ENCODE assay signal across 31 cellular contexts in the genomic region with DNA sequence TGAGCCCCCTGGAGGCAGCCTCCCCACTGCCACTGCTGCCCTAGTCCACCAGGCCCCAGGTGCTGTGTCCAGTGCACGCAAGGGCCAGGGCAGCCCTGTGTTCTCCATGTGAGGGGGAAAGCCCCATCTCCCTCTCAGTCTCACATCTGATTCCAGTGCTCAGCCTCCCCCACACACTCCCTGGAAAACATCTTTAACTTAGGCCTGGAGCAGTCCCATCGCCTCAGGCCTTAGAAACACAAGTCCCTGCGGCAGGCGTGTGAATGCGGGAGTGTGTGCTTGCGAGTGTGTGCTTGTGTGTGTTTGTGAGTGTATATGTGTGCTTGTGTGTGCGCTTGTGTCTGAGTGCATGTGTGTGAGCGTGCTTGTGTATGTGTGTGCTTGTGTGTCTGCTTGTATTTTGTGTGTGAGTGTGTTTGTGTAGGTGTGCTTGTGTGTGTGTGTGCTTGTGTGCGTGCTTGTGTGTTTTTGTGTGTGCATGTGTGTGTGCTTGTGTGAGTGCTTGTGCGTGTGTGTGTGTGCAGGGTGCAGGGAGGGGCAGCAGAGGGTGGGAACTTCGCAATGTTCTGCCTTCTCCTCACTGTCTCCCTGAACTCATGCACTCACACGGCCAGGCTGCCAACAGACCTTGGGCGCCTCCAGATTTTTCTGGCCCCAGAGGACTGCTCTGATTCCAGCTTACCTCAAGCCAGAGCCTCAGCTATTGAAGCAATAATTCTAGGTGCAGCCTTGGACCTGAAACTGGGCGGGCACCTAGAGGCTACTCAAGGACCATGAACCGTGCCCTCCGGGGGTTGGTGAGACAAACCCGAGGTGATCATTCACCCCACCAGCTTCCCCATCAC.
A peak's percentile ranks its signal among the peaks of the same experiment; 100 is the strongest.
DNase-seq lines count a peak whose midpoint lies in the region; ATAC-seq, FAIRE-seq and TF ChIP-seq lines count a peak whose summit lies in the region.
"Had no signal": no experiment of that assay in that cellular context is flagged by ENCODE, and none has a peak within 500 bp of the region (broad histone marks: within the 10 kb centered on the region; RNA-seq: fewer than 3 reads in every experiment).

No MANE protein-coding gene starts in this region.

- no peak for FAIRE-seq in H1 (lab: Jason Lieb, UNC)
- FAIRE-seq: A204.1, frontal cortex, TTC549 had no signal

- no peaks in the 10 kb centered on the region for H3K27me3 Mint-ChIP-seq in mesothelial cell of epicardium (ENCODE audit: low read depth)
- H3K27me3 Mint-ChIP-seq: CD4-positive, CD25-positive, alpha-beta regulatory T cell had no signal

- TF ChIP-seq EP300 in H1 (IDR thresholded peaks at IDR 0.05; ENCODE audit: borderline replicate concordance in 1 of 2, low read depth in 2 of 2, low read length in 2 of 2): no peak

- peak; percentile 70 for ATAC-seq in Right ventricle myocardium superior (ENCODE audit: poor library complexity)
- ATAC-seq: activated CD4-positive, CD25-positive, alpha-beta regulatory T cell treated with anti-CD3 and anti-CD28 coated beads, Interleukin-2, amount 50 U/mL, for 24 hours; body of pancreas; stimulated activated effector memory CD8-positive, alpha-beta T cell treated with anti-CD3 and anti-CD28 coated beads, Interleukin-12 subunit alpha, Interleukin-12 subunit beta, amount 100 ng/mL, for 72 hours had no signal

- peak overlapping the region; percentile 99; the same call in 1 of the 2 replicates for H2BK20ac ChIP-seq in H1 (ENCODE audit: low read length)

- H2BK5ac ChIP-seq in H1 (ENCODE audit: low read depth, low read length): peak overlapping the region; percentile 16; the same call in 1 of the 2 replicates

- no peaks in the 10 kb centered on the region for H3K79me2 ChIP-seq in H1 (ENCODE audit: control insufficient read depth in 1 of 2, insufficient read depth in 2 of 2, low read length in 2 of 2)

- H4K8ac ChIP-seq in H1 (ENCODE audit: extremely low read depth, insufficient read depth, low read length): no peak overlapping the region; the same call in 1 of the 2 replicates

- H3K14ac ChIP-seq in H1 (ENCODE audit: insufficient read length): no peak overlapping the region

- peaks cover 0 to 25% of the 10 kb centered on the region in 2 donors for H3K4me1 ChIP-seq in right atrium auricular region
- H3K4me1 ChIP-seq in H1 (replicated peaks in 1 of 4; ENCODE audit: control insufficient read depth in 3 of 4, insufficient read depth in 4 of 4, low read length in 3 of 4): 0 out of 7 replicates have a peak, but pooled peaks cover 0 to 2% (median 0%) of the 10 kb centered on the region in 4 experiments
- peaks cover 0 to 5% of the 10 kb centered on the region in 2 donors for H3K4me1 ChIP-seq in thyroid gland
- H3K4me1 ChIP-seq in prostate gland (replicated peaks): no peaks in the 10 kb centered on the region
- H3K4me1 ChIP-seq: body of pancreas had no signal

- POLR2A ChIA-PET in H1 (lab: Charles Lee; ENCODE audit: partially characterized antibody): interaction anchor here (1.4 to 2.8 kb wide), 2 partner anchors 14 to 15 kb away, joined by 5 to 7 read pairs; no protein-coding TSS in a partner anchor

- H3K27me3 ChIP-seq in right atrium auricular region (no peaks in the 10 kb centered on the region), H1 (replicated peaks in 1 of 4; ENCODE audit: control insufficient read depth in 3 of 4, extremely low read depth in 1 of 4, insufficient read depth in 3 of 4, low read length in 3 of 4) (no peaks in the 10 kb centered on the region), thyroid gland (no peaks in the 10 kb centered on the region), prostate gland (replicated peaks; ENCODE audit: insufficient read depth) (no peaks in the 10 kb centered on the region)
- H3K27me3 ChIP-seq: body of pancreas, esophagus squamous epithelium, heart right ventricle had no signal

- H3K9me3 Mint-ChIP-seq in mesothelial cell of epicardium: peaks cover 27% of the 10 kb centered on the region

- no peak overlapping the region for H3K9ac ChIP-seq in H1 (replicated peaks in 1 of 4; ENCODE audit: extremely low read depth in 1 of 4, low read depth in 3 of 4, low read length in 3 of 4)
- H3K9ac ChIP-seq: SK-N-SH had no signal

- no peak overlapping the region for H3K4me3 ChIP-seq in right atrium auricular region
- H3K4me3 ChIP-seq in H1 (ENCODE audit: extremely low read depth in 1 of 4, insufficient read depth in 2 of 4, low read depth in 3 of 4, low read length in 4 of 4): no peak overlapping the region
- H3K4me3 ChIP-seq in thyroid gland (replicated peaks in 1 of 3): no peak overlapping the region
- H3K4me3 ChIP-seq in prostate gland: no peak overlapping the region
- H3K4me3 ChIP-seq: body of pancreas, esophagus squamous epithelium, heart right ventricle had no signal

- TF ChIP-seq POLR2A in H1 (IDR thresholded peaks at IDR 0.05; ENCODE audit: control extremely low read depth in 1 of 2, low read depth in 2 of 2, low read length in 2 of 2) (no peak), thyroid gland (IDR thresholded peaks at IDR 0.05) (no peak), prostate gland (IDR thresholded peaks at IDR 0.05) (no peak)

- WGBS in H1 (ENCODE audit: extremely low coverage in 1 of 2, insufficient coverage in 1 of 2, insufficient read length in 1 of 2, insufficient replicate concordance in 2 of 2, low coverage in 1 of 2, low lambda C conversion rate in 2 of 2, missing lambda C conversion rate in 1 of 2), 2 experiments: 89% methylated on average over 17 of the region's 17 CpGs; no CpG with 5 or more reads in 1 of the 2 experiments
- WGBS in thyroid gland, 2 donors: 79 to 84% methylated on average over 16 to 17 of the region's 17 CpGs
- 82% methylated on average over 17 of the region's 17 CpGs for WGBS in prostate gland

- H3K18ac ChIP-seq in H1 (ENCODE audit: extremely low read depth, low read length): 0 out of 2 replicates have a peak overlapping the region, but pooled peaks have one; percentile 1

- no peak overlapping the region for H3K27ac ChIP-seq in right atrium auricular region
- H3K27ac ChIP-seq in H1 (ENCODE audit: low read depth, low read length): no peak overlapping the region
- no peak overlapping the region for H3K27ac ChIP-seq in thyroid gland
- no peak overlapping the region for H3K27ac ChIP-seq in prostate gland
- H3K27ac ChIP-seq: body of pancreas, esophagus squamous epithelium had no signal

- DNase-seq in Right ventricle myocardium superior (peak; percentile 53), right atrium auricular region (ENCODE audit: low spot score) (no peak), H1 (ENCODE audit: low read depth in 1 of 2, low spot score in 2 of 2) (no peak), mesothelial cell of epicardium (ENCODE audit: low spot score in 2 of 2, unreplicated experiment in 2 of 2) (no peak), thyroid gland (peak; percentile 42 to 57), prostate gland (ENCODE audit: low spot score) (no peak), DMS53 treated with DMSO at 0.1 percent for 48 hours (lab: John Stamatoyannopoulos, UW; ENCODE audit: unreplicated experiment) (no peak)
- DNase-seq in activated naive CD4-positive, alpha-beta T cell (lab: John Stamatoyannopoulos, UW): no peak
- DNase-seq: activated CD4-positive, alpha-beta T cell treated with anti-CD3 and anti-CD28 coated beads, Interleukin-2, amount 50 U/mL, for 48 hours; activated naive CD4-positive, alpha-beta T cell treated with Interleukin-2 at 50 U/mL for 16 hours; AML-193; body of pancreas; CD4-positive, CD25-positive, alpha-beta regulatory T cell; cerebellar nuclear complex; dermis blood vessel endothelial cell; DND-41; esophagus squamous epithelium; GF-D8; heart right ventricle; KBM-7; NCI-H1092; NCI-H1694 treated with DMSO at 0.1 percent for 48 hours; SK-N-SH; stimulated activated CD4-positive, alpha-beta T cell treated with anti-CD3 and anti-CD28 coated beads, Interleukin-15, amount 100 ng/mL, for 24 hours had no signal

- H4K20me1 ChIP-seq in H1 (replicated peaks in 1 of 2; ENCODE audit: control insufficient read depth in 1 of 2, insufficient read depth in 2 of 2, low read length in 2 of 2): peaks cover 0 to 2% of the 10 kb centered on the region in 2 experiments

- H3K56ac ChIP-seq in H1 (replicated peaks; ENCODE audit: insufficient read length, low read depth, low read length): no peak overlapping the region

- intact Hi-C loops in Right ventricle myocardium superior (cut with DNase I) (no loop called here), thyroid gland (cut with DNase I) (no loop called here), prostate gland (cut with DNase I) (no loop called here)

- peak overlapping the region; percentile 80 for H2AK5ac ChIP-seq in H1 (ENCODE audit: low read depth, low read length)

- CTCF ChIA-PET in H1 (lab: Charles Lee; ENCODE audit: partially characterized antibody): interaction anchor here (3.8 kb wide), 1 partner anchor 14 kb away, joined by 18 read pairs; no protein-coding TSS in a partner anchor

- H3K36me3 ChIP-seq in right atrium auricular region (no peaks in the 10 kb centered on the region), H1 (ENCODE audit: control insufficient read depth in 2 of 4, insufficient read depth in 4 of 4, low read length in 3 of 4) (peaks cover 0 to 3% (median 0%) of the 10 kb centered on the region in 4 experiments; a peak in 3 of 8 replicates), thyroid gland (no peaks in the 10 kb centered on the region), prostate gland (no peaks in the 10 kb centered on the region)
- H3K36me3 ChIP-seq: heart right ventricle had no signal

- no peak overlapping the region for H3K23ac ChIP-seq in H1 (ENCODE audit: insufficient read length)

- H2BK120ac ChIP-seq in H1 (replicated peaks; ENCODE audit: low read depth, low read length): no peak overlapping the region

- peak overlapping the region; percentile 95 for H3K4ac ChIP-seq in H1 (replicated peaks; ENCODE audit: insufficient read length, low read depth, low read length)

- no peak for TF ChIP-seq RAD21 in H1 (IDR thresholded peaks at IDR 0.05 in 1 of 2, conservative IDR thresholded peaks at IDR 0.05 in 1 of 2; ENCODE audit: low read depth in 2 of 2, low read length in 2 of 2)

- no peak overlapping the region for H2AFZ ChIP-seq in H1 (ENCODE audit: low read length)

- peak overlapping the region; percentile 92 for H2BK12ac ChIP-seq in H1 (ENCODE audit: low read depth, low read length)

- H3K4me3 Mint-ChIP-seq in mesothelial cell of epicardium: no peak overlapping the region
- H3K4me3 Mint-ChIP-seq: CD4-positive, CD25-positive, alpha-beta regulatory T cell; stimulated activated effector memory CD8-positive, alpha-beta T cell treated with anti-CD3 and anti-CD28 coated beads, Interleukin-12 subunit alpha, Interleukin-12 subunit beta, amount 100 ng/mL, for 72 hours; T-helper 1 cell treated with Interleukin-12 subunit alpha and Interleukin-12 subunit beta and Interleukin-4 antibody, amounts not matched to agents 30 μg/mL and 1 μg/mL, for 36 hours had no signal

- H3K23me2 ChIP-seq in H1 (ENCODE audit: low read depth, low read length): peaks cover 3% of the 10 kb centered on the region; the same call in 1 of the 2 replicates

- H2BK15ac ChIP-seq in H1 (ENCODE audit: low read length): peak overlapping the region; percentile 89; the same call in 1 of the 2 replicates

- H3K9me3 ChIP-seq in right atrium auricular region: peaks cover 4 to 17% of the 10 kb centered on the region in 2 donors
- H3K9me3 ChIP-seq in H1 (ENCODE audit: insufficient read depth in 2 of 2, low read depth in 1 of 2, low read length in 1 of 2): peaks cover 23 to 33% of the 10 kb centered on the region in 2 experiments
- H3K9me3 ChIP-seq in thyroid gland: no peaks in the 10 kb centered on the region
- no peaks in the 10 kb centered on the region for H3K9me3 ChIP-seq in prostate gland
- H3K9me3 ChIP-seq: SK-N-SH had no signal

- H4K5ac ChIP-seq in H1 (ENCODE audit: insufficient read length, low read depth, low read length): no peak overlapping the region

- peaks cover 5% of the 10 kb centered on the region for H3K4me1 Mint-ChIP-seq in mesothelial cell of epicardium
- H3K4me1 Mint-ChIP-seq: CD4-positive, CD25-positive, alpha-beta regulatory T cell; stimulated activated effector memory CD8-positive, alpha-beta T cell treated with anti-CD3 and anti-CD28 coated beads, Interleukin-12 subunit alpha, Interleukin-12 subunit beta, amount 100 ng/mL, for 72 hours had no signal

- peak overlapping the region; percentile 55 for H3K27ac Mint-ChIP-seq in mesothelial cell of epicardium
- H3K27ac Mint-ChIP-seq: progenitor cell of endocrine pancreas; stimulated activated effector memory CD8-positive, alpha-beta T cell treated with anti-CD3 and anti-CD28 coated beads, Interleukin-12 subunit alpha, Interleukin-12 subunit beta, amount 100 ng/mL, for 72 hours; T-helper 1 cell treated with Interleukin-12 subunit alpha and Interleukin-12 subunit beta and Interleukin-4 antibody, amounts not matched to agents 30 μg/mL and 1 μg/mL, for 36 hours had no signal

- no peak for TF ChIP-seq CTCF in right atrium auricular region (IDR thresholded peaks at IDR 0.05)
- no peak for TF ChIP-seq CTCF in H1 (IDR thresholded peaks at IDR 0.05; ENCODE audit: control extremely low read depth in 1 of 3, insufficient read depth in 1 of 3, low read depth in 1 of 3, low read length in 3 of 3)
- TF ChIP-seq CTCF in mesothelial cell of epicardium (IDR thresholded peaks at IDR 0.05; ENCODE audit: unreplicated experiment): no peak
- TF ChIP-seq CTCF in thyroid gland (IDR thresholded peaks at IDR 0.05): no peak
- TF ChIP-seq CTCF in prostate gland (IDR thresholded peaks at IDR 0.05): no peak

- peaks cover 14% of the 10 kb centered on the region for H3K36me3 Mint-ChIP-seq in mesothelial cell of epicardium
- H3K36me3 Mint-ChIP-seq: stimulated activated effector memory CD8-positive, alpha-beta T cell treated with anti-CD3 and anti-CD28 coated beads, Interleukin-12 subunit alpha, Interleukin-12 subunit beta, amount 100 ng/mL, for 72 hours had no signal

- H3K79me1 ChIP-seq in H1 (ENCODE audit: low read depth, low read length): no peaks in the 10 kb centered on the region

- H3K4me2 ChIP-seq in H1 (ENCODE audit: insufficient read depth in 1 of 2, low read depth in 2 of 2, low read length in 2 of 2): no peak overlapping the region
- H3K4me2 ChIP-seq: SK-N-SH had no signal

- H4K91ac ChIP-seq in H1 (replicated peaks; ENCODE audit: insufficient read length, low read length): peak overlapping the region; percentile 100

Comparison
In these comparisons a context has a peak if more than half of its experiments do, and no peak if none do; other contexts are left out.
1. DNase-seq: peak in Right ventricle myocardium superior (single experiment) and thyroid gland (2 of 2); none in right atrium auricular region (single experiment), H1 (0 of 2), mesothelial cell of epicardium (0 of 2), prostate gland (single experiment), activated naive CD4-positive, alpha-beta T cell (0 of 4) and DMS53 treated with DMSO at 0.1 percent for 48 hours (single experiment).